Comparison of ENCODE assay signal across 28 cellular contexts in the genomic region with DNA sequence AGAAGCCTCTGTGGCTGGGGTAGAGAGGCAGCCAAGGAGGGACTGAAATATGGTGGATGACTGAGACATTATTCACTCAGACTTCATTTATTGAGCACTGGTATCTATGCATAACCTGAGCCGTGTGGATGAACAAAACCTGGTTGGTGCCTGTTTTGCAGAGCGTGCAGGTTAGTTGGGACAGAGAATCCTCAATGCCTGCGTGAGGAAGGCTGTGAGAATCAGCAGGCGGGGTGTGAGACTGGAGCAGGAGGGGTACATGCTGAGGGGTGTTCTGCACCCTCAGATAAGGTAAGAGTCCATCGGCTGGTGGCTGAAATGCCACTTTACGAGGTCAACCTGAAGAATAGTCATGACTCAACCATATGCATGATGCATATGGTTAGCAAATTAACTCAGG.
"Had no signal": no experiment of that assay in that cellular context is flagged by ENCODE, and none has a peak within 500 bp of the region (broad histone marks: within the 10 kb centered on the region; RNA-seq: fewer than 3 reads in every experiment).

No MANE protein-coding gene starts in this region.

- H2AFZ ChIP-seq: parathyroid adenoma had no signal

- H3K9me3 ChIP-seq: neutrophil, ovary, psoas muscle, right lobe of liver, sigmoid colon, stomach, thoracic aorta, thyroid gland, tibial nerve, upper lobe of left lung, uterus had no signal

- H3K36me3 ChIP-seq: neutrophil, ovary, right lobe of liver, sigmoid colon, stomach, thoracic aorta, thyroid gland, tibial nerve, upper lobe of left lung, uterus had no signal

- H3K9ac ChIP-seq: parathyroid adenoma had no signal

- H3K79me2 ChIP-seq: parathyroid adenoma had no signal

- ATAC-seq: naive thymus-derived CD8-positive, alpha-beta T cell; natural killer cell treated with Interleukin-12 subunit alpha and Interleukin-12 subunit beta and Interleukin-15 and Interleukin-18, amount 100 ng/mL, for 72 hours; psoas muscle; right cardiac atrium; right lobe of liver; stimulated activated effector memory CD8-positive, alpha-beta T cell treated with anti-CD3 and anti-CD28 coated beads, Interleukin-12 subunit alpha, Interleukin-12 subunit beta, amount 100 ng/mL, for 72 hours; stimulated activated naive B cell treated with anti-CD40 and anti-IgM and Interleukin-4, amounts not matched to agents 10 μg/mL and 1 μg/mL and 100 μg/mL, for 72 hours had no signal

- H3K4me1 ChIP-seq: parathyroid adenoma, psoas muscle, right lobe of liver, sigmoid colon, stomach, thyroid gland, tibial nerve, upper lobe of left lung, uterus had no signal

- DNase-seq: naive B cell; naive thymus-derived CD8-positive, alpha-beta T cell; nephron progenitor cell; nucleus accumbens; ovary; posterior cingulate gyrus; psoas muscle; right cardiac atrium; right lobe of liver; sigmoid colon; small intestine; stimulated activated CD4-positive, alpha-beta T cell treated with anti-CD3 and anti-CD28 coated beads, Interleukin-15, amount 100 ng/mL, for 24 hours; stimulated activated CD4-positive, alpha-beta T cell treated with anti-CD3 and anti-CD28 coated beads, Interleukin-2, amount 100 ng/mL, for 24 hours; stimulated activated CD4-positive, alpha-beta T cell treated with anti-CD3 and anti-CD28 coated beads, Interleukin-2, amount 100 ng/mL, for 48 hours; stimulated activated CD4-positive, alpha-beta T cell treated with anti-CD3 and anti-CD28 coated beads, Interleukin-4, amount 100 ng/mL, for 24 hours; stimulated activated naive B cell treated with anti-CD40 and anti-IgM and Interleukin-4, amounts not matched to agents 10 μg/mL and 1 μg/mL and 100 μg/mL, for 72 hours; stimulated activated naive CD4-positive, alpha-beta T cell treated with Interleukin-2 at 50 U/mL for 16 hours; stomach; thyroid gland; trophoblast cell; upper lobe of left lung; uterus had no signal

- H3K27ac ChIP-seq: neutrophil, ovary, parathyroid adenoma, psoas muscle, right lobe of liver, sigmoid colon, stomach, thoracic aorta, thyroid gland, tibial nerve, upper lobe of left lung, uterus had no signal

- H3K27me3 ChIP-seq: neutrophil, ovary, right lobe of liver, sigmoid colon, stomach, thyroid gland, tibial nerve, upper lobe of left lung, uterus had no signal

- FAIRE-seq: small intestine had no signal

- H3K4me3 ChIP-seq: ovary, psoas muscle, right lobe of liver, sigmoid colon, stomach, thoracic aorta, thyroid gland, tibial nerve, upper lobe of left lung, uterus had no signal
